ENCODE assay signal across 8 cellular contexts in the genomic region with DNA sequence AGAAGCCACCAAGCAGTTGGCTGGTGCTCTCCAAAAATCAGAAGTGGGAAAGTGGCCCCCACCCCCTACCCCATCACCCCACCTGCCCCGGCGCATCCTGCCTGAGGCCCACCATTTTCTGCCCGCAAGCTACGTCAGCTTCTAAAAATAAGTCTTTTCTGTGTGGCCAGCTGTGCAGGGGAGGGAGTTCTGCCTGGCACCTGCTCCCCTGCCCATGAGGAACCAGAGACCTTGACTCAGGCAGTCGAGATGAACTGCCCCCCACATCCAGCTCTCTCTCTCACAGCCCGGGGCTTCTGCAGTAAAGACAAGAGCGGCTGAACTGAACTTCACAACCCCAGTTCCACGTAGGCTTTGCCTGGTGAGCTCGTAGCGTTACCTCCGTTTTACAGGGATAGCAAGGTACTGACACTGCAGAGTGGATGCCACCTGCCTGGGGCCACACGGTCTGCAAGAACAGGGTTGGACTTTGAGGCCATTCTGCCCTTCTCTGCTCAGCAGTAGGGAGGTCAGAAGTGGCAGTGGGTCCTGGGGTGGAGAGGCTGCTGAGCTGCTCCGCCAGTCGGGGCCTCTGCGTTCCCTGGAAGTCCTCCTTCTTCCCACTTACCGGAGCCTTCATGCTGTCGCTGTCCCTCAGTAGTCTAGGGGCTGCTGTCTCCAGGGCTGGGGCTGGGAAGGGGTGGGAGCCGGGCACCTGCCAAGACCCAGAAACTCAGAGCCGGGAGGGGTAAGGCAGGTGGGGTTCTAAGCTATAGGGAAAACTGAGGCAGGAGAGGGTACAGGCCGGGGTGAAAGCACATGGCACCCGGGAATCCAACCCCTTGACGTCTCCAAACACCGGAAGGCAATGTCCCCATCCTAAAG. TPM values are rescaled to one million over a fixed set of nuclear protein-coding genes. Genes with fewer than 3 reads are reported as not detected.
DNase-seq lines count a peak whose midpoint lies in the region; ATAC-seq and TF ChIP-seq lines count a peak whose summit lies in the region.

No MANE protein-coding gene starts in this region.

- H3K36me3 ChIP-seq in DND-41 (ENCODE audit: insufficient read depth, low read length) (peaks cover 5% of the 10 kb centered on the region; the same call in 1 of the 2 replicates), HUES6 (ENCODE audit: control insufficient read depth, insufficient read depth, low read length) (peaks cover 10% of the 10 kb centered on the region), thoracic aorta (peaks cover 9% of the 10 kb centered on the region)

- H3K27ac ChIP-seq in DND-41 (ENCODE audit: low read length) (peak overlapping the region; percentile 35; the same call in 1 of the 2 replicates), HUES6 (ENCODE audit: low read depth, low read length) (no peak overlapping the region), angular gyrus (ENCODE audit: low read depth, low read length) (peak overlapping the region; percentile 50), layer of hippocampus (ENCODE audit: low read depth, low read length) (peak overlapping the region; percentile 80), thoracic aorta (peak overlapping the region; percentile 68 to 78)

- TF ChIP-seq CTCF in DND-41 (IDR thresholded peaks at IDR 0.05; ENCODE audit: borderline replicate concordance, extremely low read depth, low read length, poor library complexity, severe bottlenecking) (no peak), thoracic aorta (IDR thresholded peaks at IDR 0.05) (no peak)

- H3K27me3 ChIP-seq in DND-41 (ENCODE audit: insufficient read depth, low read length, poor library complexity) (no peaks in the 10 kb centered on the region), HUES6 (ENCODE audit: control insufficient read depth, insufficient read depth, low read length) (peaks cover 9% of the 10 kb centered on the region), layer of hippocampus (ENCODE audit: control insufficient read depth, insufficient read depth, low read length) (no peaks in the 10 kb centered on the region), thoracic aorta (replicated peaks; ENCODE audit: insufficient read depth) (no peaks in the 10 kb centered on the region)

- H3K4me1 ChIP-seq in DND-41 (ENCODE audit: insufficient read depth, low read length), result peaks cover 32% of the 10 kb centered on the region
- H3K4me1 ChIP-seq in HUES6 (ENCODE audit: control insufficient read depth, insufficient read depth, low read length), result peaks cover 19% of the 10 kb centered on the region
- H3K4me1 ChIP-seq in thoracic aorta (ENCODE audit: control insufficient read depth in 1 of 2, low read depth in 2 of 2), result peaks cover 27 to 52% of the 10 kb centered on the region in 2 donors

- no peak for DNase-seq in DND-41
- DNase-seq in thoracic aorta (ENCODE audit: low spot score), result no peak
- DNase-seq in HuH-7 (ENCODE audit: low spot score), result no peak

- H3K4me3 ChIP-seq in DND-41 (ENCODE audit: low read depth in 1 of 2, low read length in 2 of 2) (peak overlapping the region in 1 of 2 experiments; percentile 69; a peak in 3 of 4 replicates), HUES6 (ENCODE audit: low read depth, low read length) (peak overlapping the region; percentile 77), thoracic aorta (peak overlapping the region; percentile 88)

- no peaks in the 10 kb centered on the region for H3K79me2 ChIP-seq in DND-41 (ENCODE audit: insufficient read depth, low read length)

- H2AFZ ChIP-seq in DND-41 (ENCODE audit: low read depth, low read length), result peak overlapping the region; percentile 88

- peak overlapping the region; percentile 64 for H3K9ac ChIP-seq in DND-41 (ENCODE audit: low read depth, low read length)
- peak overlapping the region; percentile 40 for H3K9ac ChIP-seq in HUES6 (ENCODE audit: low read length)

- peak overlapping the region; percentile 96 for H3K4me2 ChIP-seq in DND-41 (ENCODE audit: insufficient read depth, low read length)

- no peak for ATAC-seq in DND-41 (ENCODE audit: insufficient read depth, low read depth)
- ATAC-seq in thoracic aorta (ENCODE audit: insufficient number of reproducible peaks, low FRiP score, low read depth), result no peak
- no peak for ATAC-seq in GM18502 (IDR thresholded peaks at IDR 0.05; ENCODE audit: poor library complexity, unreplicated experiment)
- ATAC-seq in GM19455 (IDR thresholded peaks at IDR 0.05; ENCODE audit: unreplicated experiment), result no peak

- no peaks in the 10 kb centered on the region for H4K20me1 ChIP-seq in DND-41 (ENCODE audit: insufficient read depth, low read length)

- no peaks in the 10 kb centered on the region for H3K9me3 ChIP-seq in DND-41 (ENCODE audit: insufficient read depth, low read length, severe bottlenecking)
- no peaks in the 10 kb centered on the region for H3K9me3 ChIP-seq in HUES6 (ENCODE audit: control insufficient read depth, insufficient read depth, low read depth, low read length)
- H3K9me3 ChIP-seq in thoracic aorta, result no peaks in the 10 kb centered on the region

RNA-seq across cellular contexts. Expression of gene ST6GALNAC4, which starts 0.8 kb away (rescaled TPM):
- total RNA-seq in thoracic aorta, result 10 to 100 TPM; 45.0 to 61.2 TPM

RNA-seq across cellular contexts. Expression of gene PIP5KL1, which starts 14.5 kb away (rescaled TPM):
- 1 to 10 TPM; 6.0 to 8.8 TPM for total RNA-seq in thoracic aorta

RNA-seq across cellular contexts. Expression of gene ST6GALNAC6, which starts 16.6 kb away (rescaled TPM):
- 100 to 1,000 TPM; 140 to 221 TPM for total RNA-seq in thoracic aorta

RNA-seq across cellular contexts. Expression of gene DPM2, which starts 21.6 kb away (rescaled TPM):
- total RNA-seq in thoracic aorta, result 10 to 100 TPM; 18.8 to 26.0 TPM

RNA-seq across cellular contexts. Expression of gene AK1, which starts 38.6 kb away (rescaled TPM):
- 10 to 100 TPM; 35.1 to 77.7 TPM for total RNA-seq in thoracic aorta
